8 cellular contexts compared by ENCODE assay signal in the genomic region with DNA sequence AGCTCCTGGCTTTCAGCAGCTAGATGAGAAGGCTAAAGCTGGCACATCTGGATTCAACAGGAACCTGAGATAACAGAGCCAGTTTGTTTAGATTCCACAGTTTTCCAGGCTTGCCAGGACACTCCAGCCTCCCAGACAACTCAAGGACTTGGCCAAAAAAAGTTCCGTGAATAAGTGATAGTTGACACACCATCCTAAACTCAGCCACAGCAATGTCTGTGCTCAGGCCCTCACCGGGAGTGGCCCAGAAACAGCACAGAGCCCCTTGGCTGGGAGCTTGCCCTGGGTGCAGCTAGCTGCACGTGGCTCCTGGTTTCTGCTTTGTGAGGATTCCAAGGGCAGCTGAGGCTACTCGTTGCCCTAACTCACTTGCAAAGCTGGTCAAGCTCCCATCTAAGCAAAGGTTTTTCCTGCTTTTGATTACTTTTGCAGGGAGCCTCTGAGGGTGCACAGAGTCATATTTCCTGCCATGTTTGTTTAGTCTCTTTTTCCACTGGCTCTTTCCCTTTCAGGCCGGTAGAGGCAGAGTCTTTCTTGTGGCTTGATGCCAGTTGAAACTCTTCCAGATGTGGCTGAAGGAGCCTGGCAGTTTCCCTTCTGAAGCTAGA.
DNase-seq lines count a peak whose midpoint lies in the region; ATAC-seq and TF ChIP-seq lines count a peak whose summit lies in the region.

No MANE protein-coding gene starts in this region.

- H3K9me3 Mint-ChIP-seq in activated CD8-positive, alpha-beta T cell treated with anti-CD3 and anti-CD28 coated beads, Interleukin-2, amount 10 ng/mL, durations not matched to agents 7 days and 5 days (ENCODE audit: insufficient read depth): peaks cover under 1% of the 10 kb centered on the region

- TF ChIP-seq CTCF in adrenal gland (IDR thresholded peaks at IDR 0.05) (peak; percentile 34 to 61 (median 52)), testis (IDR thresholded peaks at IDR 0.05) (peak in 2 of 3 experiments; percentile 15 to 31)

- no peaks in the 10 kb centered on the region for H3K9me3 ChIP-seq in adrenal gland (replicated peaks in 1 of 3)
- no peaks in the 10 kb centered on the region for H3K9me3 ChIP-seq in testis

- no peak for ATAC-seq in HG02970 (IDR thresholded peaks at IDR 0.05; ENCODE audit: low FRiP score, unreplicated experiment)
- ATAC-seq in HG03095 (IDR thresholded peaks at IDR 0.05; ENCODE audit: unreplicated experiment): no peak
- ATAC-seq in activated CD8-positive, alpha-beta T cell treated with anti-CD3 and anti-CD28 coated beads, Interleukin-2, amount 10 ng/mL, durations not matched to agents 7 days and 5 days: no peak

- no peak overlapping the region for H3K4me3 Mint-ChIP-seq in activated CD8-positive, alpha-beta T cell treated with anti-CD3 and anti-CD28 coated beads, Interleukin-2, amount 10 ng/mL, durations not matched to agents 7 days and 5 days

- H3K27ac ChIP-seq in adrenal gland: peak overlapping the region in 1 of 5 donors; percentile 46
- no peak overlapping the region for H3K27ac ChIP-seq in testis

- intact Hi-C loops in adrenal gland (cut with DNase I): no loop called here
- intact Hi-C loops in testis (cut with DNase I; ENCODE audit: low total_unique reads): no loop called here

- WGBS in adrenal gland, 4 donors: 9 to 27% (median 26%) methylated on average over 5 of the region's 5 CpGs
- 23 to 36% methylated on average over 5 of the region's 5 CpGs for WGBS in testis, 2 donors

- H3K36me3 ChIP-seq in adrenal gland (replicated peaks in 1 of 2): no peaks in the 10 kb centered on the region
- no peaks in the 10 kb centered on the region for H3K36me3 ChIP-seq in testis (ENCODE audit: low read depth, missing control alignments)

- POLR2A ChIA-PET in activated CD8-positive, alpha-beta T cell treated with anti-CD3 and anti-CD28 coated beads, Interleukin-2, amount 10 ng/mL, durations not matched to agents 7 days and 5 days (lab: Charles Lee): interaction anchor here (0.5 kb wide), 1 partner anchor 324 kb away, joined by 6 read pairs; no protein-coding TSS in a partner anchor

- DNase-seq in HPDE6-E6E7 (ENCODE audit: extremely low spot score) (peak; percentile 54), adrenal gland (peak; percentile 56 to 71 (median 65)), iris pigment epithelial cell (ENCODE audit: low read depth) (peak; percentile 80), testis (peak; percentile 52), hippocampal formation (lab: John Stamatoyannopoulos, UW) (no peak)
- DNase-seq in activated CD8-positive, alpha-beta T cell treated with anti-CD3 and anti-CD28 coated beads, Interleukin-2, amount 10 ng/mL, durations not matched to agents 7 days and 5 days: no peak

- peaks cover 7 to 9% of the 10 kb centered on the region in 2 donors for H3K4me1 ChIP-seq in adrenal gland (replicated peaks in 1 of 2)
- peaks cover 9% of the 10 kb centered on the region for H3K4me1 ChIP-seq in testis

- no peaks in the 10 kb centered on the region for H3K36me3 Mint-ChIP-seq in activated CD8-positive, alpha-beta T cell treated with anti-CD3 and anti-CD28 coated beads, Interleukin-2, amount 10 ng/mL, durations not matched to agents 7 days and 5 days (ENCODE audit: low read depth)

- no peaks in the 10 kb centered on the region for H3K4me1 Mint-ChIP-seq in activated CD8-positive, alpha-beta T cell treated with anti-CD3 and anti-CD28 coated beads, Interleukin-2, amount 10 ng/mL, durations not matched to agents 7 days and 5 days (ENCODE audit: low read depth)

- H3K27me3 ChIP-seq in adrenal gland (no peaks in the 10 kb centered on the region), testis (no peaks in the 10 kb centered on the region)

- no peak overlapping the region for H3K27ac Mint-ChIP-seq in activated CD8-positive, alpha-beta T cell treated with anti-CD3 and anti-CD28 coated beads, Interleukin-2, amount 10 ng/mL, durations not matched to agents 7 days and 5 days

- TF ChIP-seq POLR2A in adrenal gland (IDR thresholded peaks at IDR 0.05) (no peak), testis (IDR thresholded peaks at IDR 0.05) (no peak)

- CTCF ChIA-PET in activated CD8-positive, alpha-beta T cell treated with anti-CD3 and anti-CD28 coated beads, Interleukin-2, amount 10 ng/mL, durations not matched to agents 7 days and 5 days (lab: Charles Lee): no interaction called here

- no peak overlapping the region for H3K4me3 ChIP-seq in adrenal gland
- no peak overlapping the region for H3K4me3 ChIP-seq in testis

- H3K27me3 Mint-ChIP-seq in activated CD8-positive, alpha-beta T cell treated with anti-CD3 and anti-CD28 coated beads, Interleukin-2, amount 10 ng/mL, durations not matched to agents 7 days and 5 days (ENCODE audit: low read depth): peaks cover 2% of the 10 kb centered on the region

Comparison
In these comparisons a context has a peak if more than half of its experiments do, and no peak if none do; other contexts are left out.
1. DNase-seq: peak in HPDE6-E6E7 (single experiment), adrenal gland (7 of 7), iris pigment epithelial cell (single experiment) and testis (single experiment); none in activated CD8-positive, alpha-beta T cell treated with anti-CD3 and anti-CD28 coated beads, Interleukin-2, amount 10 ng/mL, durations not matched to agents 7 days and 5 days (single experiment) and hippocampal formation (0 of 2).